Comparison of ENCODE assay signal across 26 cellular contexts in the genomic region with DNA sequence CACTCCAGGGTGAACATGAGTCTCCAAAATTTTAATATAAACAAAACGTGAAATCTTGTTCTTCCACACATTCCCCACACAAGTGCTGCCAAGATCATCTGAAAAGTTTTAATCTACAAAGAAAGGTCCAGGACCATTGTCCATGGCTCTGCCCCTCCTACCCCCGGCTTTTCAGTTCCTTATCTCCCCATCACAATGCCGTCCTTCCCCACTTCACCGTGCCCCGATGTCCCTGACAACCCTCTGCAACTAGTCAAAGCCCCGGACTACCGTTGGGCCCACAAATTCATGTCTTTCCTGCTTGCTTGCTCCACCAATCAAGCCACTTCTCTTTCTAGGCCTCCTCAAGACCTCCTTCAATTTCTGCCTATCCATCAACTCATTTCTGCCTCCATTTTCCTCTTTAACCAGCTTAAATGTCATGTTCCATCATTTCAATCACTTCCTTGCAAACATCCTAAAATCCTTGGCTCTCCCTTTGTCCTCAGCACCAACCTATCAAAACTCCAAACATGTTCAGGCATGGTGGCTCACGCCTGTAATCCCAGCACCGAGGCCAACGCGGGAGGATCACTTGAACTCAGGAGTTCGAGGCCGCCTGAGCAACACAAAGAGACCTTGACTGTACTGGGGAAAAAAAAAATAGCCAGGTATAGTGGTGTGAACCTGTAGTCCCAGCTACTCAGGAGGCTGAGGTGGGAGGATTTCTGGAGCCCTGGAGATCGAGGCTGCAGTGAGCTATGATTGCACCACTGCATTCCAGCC.
"Had no signal": no experiment of that assay in that cellular context is flagged by ENCODE, and none has a peak within 500 bp of the region (broad histone marks: within the 10 kb centered on the region; RNA-seq: fewer than 3 reads in every experiment).

No MANE protein-coding gene starts in this region.

- H3K9ac ChIP-seq: KMS-11, SK-N-SH had no signal

- H3K27ac ChIP-seq: breast epithelium, KMS-11, Peyer's patch, RWPE1, SJCRH30 had no signal

- H3K4me1 ChIP-seq: breast epithelium had no signal

- DNase-seq: activated CD4-positive, alpha-beta T cell treated with anti-CD3 and anti-CD28 coated beads for 48 hours; activated CD4-positive, alpha-beta T cell treated with anti-CD3 and anti-CD28 coated beads, Interleukin-2, amount 50 U/mL, for 4 hours; activated CD8-positive, alpha-beta T cell treated with anti-CD3 and anti-CD28 coated beads, Interleukin-2, amount 10 ng/mL, durations not matched to agents 7 days and 5 days; activated effector memory CD4-positive, alpha-beta T cell treated with Interleukin-2 at 50 U/mL for 16 hours; activated naive CD4-positive, alpha-beta T cell; activated T-cell treated with anti-CD3 and anti-CD28 coated beads, Interleukin-2, amount 50 U/mL, for 24 hours; MG63; NCI-H1105; NCI-H1436; NCI-H1694 treated with DMSO at 0.1 percent for 48 hours; NCI-H2081; NCI-H2171 treated with DMSO at 0.1 percent for 48 hours; NCI-H345; NCI-H524; Peyer's patch; Right ventricle myocardium superior; SJCRH30; SK-N-SH; T-helper 1 cell had no signal

- H3K27ac Mint-ChIP-seq: activated CD8-positive, alpha-beta T cell treated with anti-CD3 and anti-CD28 coated beads, Interleukin-2, amount 10 ng/mL, durations not matched to agents 7 days and 5 days; activated naive CD4-positive, alpha-beta T cell treated with anti-CD3 and anti-CD28 coated beads, Interleukin-2, amount 50 U/mL, for 24 hours; activated T-cell treated with anti-CD3 and anti-CD28 coated beads, Interleukin-2, amount 50 U/mL, for 24 hours; activated T-helper 1 cell treated with anti-CD3 and anti-CD28 coated beads, Interleukin-12 subunit alpha, Interleukin-12 subunit beta, Interleukin-2, Interleukin-4 antibody, amounts not matched to agents 30 ng/mL and 10 ng/mL and 1 ng/mL, durations not matched to agents 14 hours and 24 hours and 36 hours had no signal

- H3K27me3 Mint-ChIP-seq: activated naive CD4-positive, alpha-beta T cell treated with anti-CD3 and anti-CD28 coated beads, Interleukin-2, amount 50 U/mL, for 24 hours; activated T-cell treated with anti-CD3 and anti-CD28 coated beads, Interleukin-2, amount 50 U/mL, for 24 hours; central memory CD8-positive, alpha-beta T cell; IgD-negative memory B cell had no signal

- H3K36me3 ChIP-seq: breast epithelium, MG63, Peyer's patch, SJCRH30 had no signal

- H3K4me3 ChIP-seq: breast epithelium, MG63, Peyer's patch, SJCRH30 had no signal

- H3K27me3 ChIP-seq: breast epithelium, MG63, Peyer's patch, SJCRH30 had no signal

- H3K9me3 ChIP-seq: Peyer's patch, SJCRH30, SK-N-SH had no signal

- H3K4me3 Mint-ChIP-seq: activated CD8-positive, alpha-beta T cell treated with anti-CD3 and anti-CD28 coated beads, Interleukin-2, amount 10 ng/mL, durations not matched to agents 7 days and 5 days; activated naive CD4-positive, alpha-beta T cell treated with anti-CD3 and anti-CD28 coated beads, Interleukin-2, amount 50 U/mL, for 24 hours; activated T-cell treated with anti-CD3 and anti-CD28 coated beads, Interleukin-2, amount 50 U/mL, for 24 hours; activated T-helper 1 cell treated with anti-CD3 and anti-CD28 coated beads, Interleukin-12 subunit alpha, Interleukin-12 subunit beta, Interleukin-2, Interleukin-4 antibody, amounts not matched to agents 30 ng/mL and 10 ng/mL and 1 ng/mL, durations not matched to agents 14 hours and 24 hours and 36 hours; central memory CD8-positive, alpha-beta T cell had no signal

- H3K9me3 Mint-ChIP-seq: activated naive CD4-positive, alpha-beta T cell treated with anti-CD3 and anti-CD28 coated beads, Interleukin-2, amount 50 U/mL, for 24 hours; activated T-helper 1 cell treated with anti-CD3 and anti-CD28 coated beads, Interleukin-12 subunit alpha, Interleukin-12 subunit beta, Interleukin-2, Interleukin-4 antibody, amounts not matched to agents 30 ng/mL and 10 ng/mL and 1 ng/mL, durations not matched to agents 14 hours and 24 hours and 36 hours; central memory CD8-positive, alpha-beta T cell had no signal

- H3K4me2 ChIP-seq: KMS-11, SK-N-SH had no signal
